In the genomic region with DNA sequence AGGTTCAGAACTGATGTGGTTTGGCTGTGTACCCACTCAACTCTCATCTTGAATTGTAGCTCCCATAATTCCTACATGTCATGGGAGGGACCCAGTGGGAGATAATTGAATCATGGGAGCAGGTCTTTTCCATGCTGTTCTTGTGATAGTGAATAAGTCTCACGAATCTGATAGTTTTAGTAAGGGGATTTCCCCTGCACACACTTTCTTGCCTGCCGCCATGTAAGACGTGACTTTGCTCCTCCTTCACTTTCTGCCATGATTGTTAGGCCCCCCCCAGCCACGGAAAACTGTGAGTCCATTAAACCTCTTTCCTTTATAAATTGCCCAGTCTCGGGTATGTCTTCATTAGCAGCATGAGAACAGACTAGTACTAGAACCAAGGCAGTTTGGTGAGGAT, we compare ENCODE assay signal across 7 cellular contexts.
DNase-seq lines count a peak whose midpoint lies in the region; ATAC-seq and TF ChIP-seq lines count a peak whose summit lies in the region.
"Not testable (repeated sequence)": the region's sequence is repeated elsewhere in the genome, so short reads cannot be mapped to it uniquely, and the experiment has no call there.

No MANE protein-coding gene starts in this region.

- not testable (repeated sequence) for H3K9me2 ChIP-seq in Loucy (replicated peaks; ENCODE audit: low read depth, low read length); hepatocyte (replicated peaks; ENCODE audit: insufficient read depth)

- not testable (repeated sequence) for TF ChIP-seq CTCF in AG04450 (IDR thresholded peaks at IDR 0.05; ENCODE audit: low read depth, low read length); Loucy (conservative IDR thresholded peaks at IDR 0.05; ENCODE audit: low read length); hepatocyte (IDR thresholded peaks at IDR 0.05; ENCODE audit: poor library complexity); smooth muscle cell (IDR thresholded peaks at IDR 0.05; ENCODE audit: borderline replicate concordance, insufficient read depth, poor library complexity, severe bottlenecking)

- intact Hi-C loops in activated CD4-positive, alpha-beta T cell treated with anti-CD3 and anti-CD28 coated beads for 36 hours (cut with DNase I, micrococcal nuclease), result loop anchor here (2.0 to 10.0 kb wide), 6 partner anchors 22 to 794 kb away; partner anchors contain the start of gene TMEM156 (in 2 of the 2)
- intact Hi-C loops in activated T-helper 2 cell treated with anti-CD3 and anti-CD28 coated beads, Interferon-gamma antibody, Interleukin-2, Interleukin-4, amounts not matched to agents 10 μg/mL and 5 μg/mL and 100 μg/mL, durations not matched to agents 14 hours and 24 hours and 36 hours (cut with micrococcal nuclease), result loop anchor here (5.0 kb wide), 1 partner anchor 393 kb away; no protein-coding TSS in a partner anchor

- peak overlapping the region; percentile 84 for H3K27ac Mint-ChIP-seq in activated CD4-positive, alpha-beta T cell treated with anti-CD3 and anti-CD28 coated beads for 36 hours
- peak overlapping the region; percentile 98 for H3K27ac Mint-ChIP-seq in activated T-cell treated with anti-CD3 and anti-CD28 coated beads, Interleukin-2, amount 50 U/mL, for 72 hours
- H3K27ac Mint-ChIP-seq in activated T-helper 2 cell treated with anti-CD3 and anti-CD28 coated beads, Interferon-gamma antibody, Interleukin-2, Interleukin-4, amounts not matched to agents 10 μg/mL and 5 μg/mL and 100 μg/mL, durations not matched to agents 14 hours and 24 hours and 36 hours, result peak overlapping the region; percentile 54

- H3K9ac ChIP-seq in Loucy (ENCODE audit: low read depth, low read length, poor library complexity, severe bottlenecking), result peak overlapping the region; percentile 33
- not testable (repeated sequence) for H3K9ac ChIP-seq in smooth muscle cell (ENCODE audit: low read depth)

- H4K20me1 ChIP-seq in Loucy (ENCODE audit: insufficient read depth, low read length, poor library complexity, severe bottlenecking); hepatocyte (ENCODE audit: insufficient read depth, poor library complexity, severe bottlenecking); smooth muscle cell (ENCODE audit: low read depth): not testable (repeated sequence)

- H3K4me1 Mint-ChIP-seq in activated CD4-positive, alpha-beta T cell treated with anti-CD3 and anti-CD28 coated beads for 36 hours, result peaks cover 33% of the 10 kb centered on the region
- peaks cover 39% of the 10 kb centered on the region for H3K4me1 Mint-ChIP-seq in activated T-cell treated with anti-CD3 and anti-CD28 coated beads, Interleukin-2, amount 50 U/mL, for 72 hours (ENCODE audit: low read depth)
- peaks cover 32% of the 10 kb centered on the region for H3K4me1 Mint-ChIP-seq in activated T-helper 2 cell treated with anti-CD3 and anti-CD28 coated beads, Interferon-gamma antibody, Interleukin-2, Interleukin-4, amounts not matched to agents 10 μg/mL and 5 μg/mL and 100 μg/mL, durations not matched to agents 14 hours and 24 hours and 36 hours (ENCODE audit: low read depth)

- POLR2A ChIA-PET in AG04450 (lab: Yijun Ruan, JAX); activated CD4-positive, alpha-beta T cell treated with anti-CD3 and anti-CD28 coated beads for 36 hours (lab: Charles Lee): not testable (repeated sequence)

- H2AFZ ChIP-seq in Loucy (ENCODE audit: low read length); hepatocyte; smooth muscle cell (ENCODE audit: low read depth): not testable (repeated sequence)

- not testable (repeated sequence) for H3K9me3 ChIP-seq in AG04450 (ENCODE audit: control insufficient read depth, insufficient read depth, low read length); Loucy (ENCODE audit: insufficient read depth, low read depth, low read length); hepatocyte (ENCODE audit: low read depth); smooth muscle cell (replicated peaks; ENCODE audit: low read depth)

- CTCF ChIA-PET in AG04450 (lab: Charles Lee), result not testable (repeated sequence)
- CTCF ChIA-PET in activated CD4-positive, alpha-beta T cell treated with anti-CD3 and anti-CD28 coated beads for 36 hours (lab: Charles Lee), result interaction anchor here (0.5 to 1.0 kb wide), 3 partner anchors 19 to 173 kb away, joined by 3 to 4 read pairs (median 3); no protein-coding TSS in a partner anchor

- H3K4me3 Mint-ChIP-seq in activated CD4-positive, alpha-beta T cell treated with anti-CD3 and anti-CD28 coated beads for 36 hours; activated T-cell treated with anti-CD3 and anti-CD28 coated beads, Interleukin-2, amount 50 U/mL, for 72 hours; activated T-helper 2 cell treated with anti-CD3 and anti-CD28 coated beads, Interferon-gamma antibody, Interleukin-2, Interleukin-4, amounts not matched to agents 10 μg/mL and 5 μg/mL and 100 μg/mL, durations not matched to agents 14 hours and 24 hours and 36 hours (ENCODE audit: low read depth): not testable (repeated sequence)

- H3K27me3 Mint-ChIP-seq in activated CD4-positive, alpha-beta T cell treated with anti-CD3 and anti-CD28 coated beads for 36 hours; activated T-cell treated with anti-CD3 and anti-CD28 coated beads, Interleukin-2, amount 50 U/mL, for 72 hours (ENCODE audit: low read depth); activated T-helper 2 cell treated with anti-CD3 and anti-CD28 coated beads, Interferon-gamma antibody, Interleukin-2, Interleukin-4, amounts not matched to agents 10 μg/mL and 5 μg/mL and 100 μg/mL, durations not matched to agents 14 hours and 24 hours and 36 hours (ENCODE audit: low read depth): not testable (repeated sequence)

- H3F3A ChIP-seq in Loucy (ENCODE audit: low read depth); smooth muscle cell (ENCODE audit: low read depth): not testable (repeated sequence)

- H3K4me1 ChIP-seq in Loucy (ENCODE audit: insufficient read depth, low read length, poor library complexity, severe bottlenecking) (peaks cover 23% of the 10 kb centered on the region), smooth muscle cell (ENCODE audit: low read depth) (peaks cover 11% of the 10 kb centered on the region)
- H3K4me1 ChIP-seq in hepatocyte (ENCODE audit: insufficient read depth), result not testable (repeated sequence)

- H3K79me2 ChIP-seq in Loucy (ENCODE audit: insufficient read depth, low read length); hepatocyte; smooth muscle cell (ENCODE audit: low read depth): not testable (repeated sequence)

- H3K36me3 ChIP-seq in Loucy (ENCODE audit: insufficient read depth, low read length); hepatocyte (replicated peaks; ENCODE audit: insufficient read depth, low read depth); smooth muscle cell (ENCODE audit: low read depth): not testable (repeated sequence)

- not testable (repeated sequence) for H3K4me3 ChIP-seq in AG04450 (ENCODE audit: low read depth, low read length); hepatocyte; smooth muscle cell
- peak overlapping the region; percentile 1 for H3K4me3 ChIP-seq in Loucy (ENCODE audit: low read length, poor library complexity, severe bottlenecking)

- not testable (repeated sequence) for H3K27me3 ChIP-seq in AG04450 (ENCODE audit: control insufficient read depth, insufficient read depth, low read length); Loucy (ENCODE audit: insufficient read depth, low read length, poor library complexity, severe bottlenecking); hepatocyte; smooth muscle cell (ENCODE audit: low read depth)

- not testable (repeated sequence) for DNase-seq in AG04450 (ENCODE audit: low read depth, low spot score); activated CD4-positive, alpha-beta T cell treated with anti-CD3 and anti-CD28 coated beads for 36 hours; activated T-cell treated with anti-CD3 and anti-CD28 coated beads, Interleukin-2, amount 50 U/mL, for 72 hours; activated T-helper 2 cell treated with anti-CD3 and anti-CD28 coated beads, Interferon-gamma antibody, Interleukin-2, Interleukin-4, amounts not matched to agents 10 μg/mL and 5 μg/mL and 100 μg/mL, durations not matched to agents 14 hours and 24 hours and 36 hours (ENCODE audit: low spot score); hepatocyte (ENCODE audit: low spot score); smooth muscle cell (lab: John Stamatoyannopoulos, UW; ENCODE audit: unreplicated experiment)

- not testable (repeated sequence) for H3K36me3 Mint-ChIP-seq in activated CD4-positive, alpha-beta T cell treated with anti-CD3 and anti-CD28 coated beads for 36 hours (ENCODE audit: low read depth)
- peaks cover 31% of the 10 kb centered on the region in 2 donors for H3K36me3 Mint-ChIP-seq in activated T-cell treated with anti-CD3 and anti-CD28 coated beads, Interleukin-2, amount 50 U/mL, for 72 hours (ENCODE audit: insufficient read depth in 2 of 2)
- peaks cover 34% of the 10 kb centered on the region for H3K36me3 Mint-ChIP-seq in activated T-helper 2 cell treated with anti-CD3 and anti-CD28 coated beads, Interferon-gamma antibody, Interleukin-2, Interleukin-4, amounts not matched to agents 10 μg/mL and 5 μg/mL and 100 μg/mL, durations not matched to agents 14 hours and 24 hours and 36 hours (ENCODE audit: low read depth)

- H3K9me3 Mint-ChIP-seq in activated CD4-positive, alpha-beta T cell treated with anti-CD3 and anti-CD28 coated beads for 36 hours (ENCODE audit: low read depth), result peaks cover 17% of the 10 kb centered on the region
- peaks cover 12 to 32% of the 10 kb centered on the region in 2 donors for H3K9me3 Mint-ChIP-seq in activated T-cell treated with anti-CD3 and anti-CD28 coated beads, Interleukin-2, amount 50 U/mL, for 72 hours
- H3K9me3 Mint-ChIP-seq in activated T-helper 2 cell treated with anti-CD3 and anti-CD28 coated beads, Interferon-gamma antibody, Interleukin-2, Interleukin-4, amounts not matched to agents 10 μg/mL and 5 μg/mL and 100 μg/mL, durations not matched to agents 14 hours and 24 hours and 36 hours, result peaks cover 19% of the 10 kb centered on the region

- H3K27ac ChIP-seq in AG04450 (ENCODE audit: low read depth, low read length) (peak overlapping the region; percentile 75), hepatocyte (peak overlapping the region; percentile 72), smooth muscle cell (ENCODE audit: low read depth) (peak overlapping the region; percentile 72)

- H3K4me2 ChIP-seq in Loucy (ENCODE audit: low read depth, low read length, poor library complexity, severe bottlenecking) (peak overlapping the region; percentile 32), smooth muscle cell (peak overlapping the region; percentile 19)
- not testable (repeated sequence) for H3K4me2 ChIP-seq in hepatocyte

- not testable (repeated sequence) for ATAC-seq in activated CD4-positive, alpha-beta T cell treated with anti-CD3 and anti-CD28 coated beads for 36 hours; activated T-cell treated with anti-CD3 and anti-CD28 coated beads, Interleukin-2, amount 50 U/mL, for 72 hours (replicated peaks in 1 of 2)

- 97% methylated on average over 5 of the region's 5 CpGs for WGBS in hepatocyte (ENCODE audit: low lambda C conversion rate, missing lambda C conversion rate)
- WGBS in smooth muscle cell (ENCODE audit: low lambda C conversion rate), result 88% methylated on average over 5 of the region's 5 CpGs
